Comparison of ENCODE assay signal across 23 cellular contexts in the genomic region with DNA sequence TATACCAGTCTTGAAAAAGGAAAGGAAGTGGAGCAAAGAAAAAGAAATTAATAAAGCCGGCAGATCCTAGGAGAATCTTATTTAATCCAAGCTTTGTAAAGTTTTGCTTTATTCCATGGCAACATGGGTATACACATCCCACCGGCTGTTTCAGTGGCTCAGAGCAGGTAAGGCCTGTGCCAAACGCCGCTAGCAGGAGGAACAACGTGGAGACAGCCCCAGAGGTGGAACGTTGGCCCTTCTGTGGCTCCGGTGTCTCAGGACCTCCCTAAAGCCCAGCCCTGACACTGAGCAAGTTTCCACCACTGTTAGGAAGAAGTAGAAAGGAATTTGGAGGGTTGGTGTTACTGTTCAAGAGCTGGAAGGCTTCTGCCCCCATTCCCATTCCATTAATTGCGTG. TPM values are rescaled to one million over a fixed set of nuclear protein-coding genes. Genes with fewer than 3 reads are reported as not detected.
DNase-seq lines count a peak whose midpoint lies in the region; ATAC-seq and TF ChIP-seq lines count a peak whose summit lies in the region.
"Had no signal": no experiment of that assay in that cellular context is flagged by ENCODE, and none has a peak within 500 bp of the region (broad histone marks: within the 10 kb centered on the region; RNA-seq: fewer than 3 reads in every experiment).

No MANE protein-coding gene starts in this region.

- peaks cover 7 to 19% of the 10 kb centered on the region in 2 donors for H3K27me3 Mint-ChIP-seq in natural killer cell (ENCODE audit: low read depth in 2 of 2)

- H2AFZ ChIP-seq in ACC112 (ENCODE audit: low read length, unreplicated experiment): no peak overlapping the region

- H3K4me1 Mint-ChIP-seq in natural killer cell: peaks cover 9 to 16% of the 10 kb centered on the region in 2 donors
- H3K4me1 Mint-ChIP-seq: CD14-positive monocyte had no signal

- no peak for TF ChIP-seq EP300 in gastroesophageal sphincter (IDR thresholded peaks at IDR 0.05)

- H3K9me3 ChIP-seq in gastroesophageal sphincter: no peaks in the 10 kb centered on the region
- no peaks in the 10 kb centered on the region for H3K9me3 ChIP-seq in psoas muscle

- H3K4me3 ChIP-seq in ACC112 (ENCODE audit: low read depth, low read length): no peak overlapping the region
- no peak overlapping the region for H3K4me3 ChIP-seq in gastroesophageal sphincter
- H3K4me3 ChIP-seq in psoas muscle: no peak overlapping the region
- H3K4me3 ChIP-seq: SK-N-MC had no signal

- intact Hi-C loops in psoas muscle (cut with DNase I): loop anchor here in 1 of 2 donors (10.0 kb wide), 1 partner anchor 46 kb away; no protein-coding TSS in a partner anchor
- intact Hi-C loops in natural killer cell (cut with micrococcal nuclease): no loop called here

- TF ChIP-seq CTCF in gastroesophageal sphincter (IDR thresholded peaks at IDR 0.05) (no peak), psoas muscle (IDR thresholded peaks at IDR 0.05) (no peak), natural killer cell (IDR thresholded peaks at IDR 0.05) (no peak)

- TF ChIP-seq POLR2A in gastroesophageal sphincter (IDR thresholded peaks at IDR 0.05): no peak

- H3K9me3 Mint-ChIP-seq in natural killer cell: no peaks in the 10 kb centered on the region
- H3K9me3 Mint-ChIP-seq: central memory CD8-positive, alpha-beta T cell; T-helper 2 cell treated with Interferon-gamma antibody and Interleukin-4, amounts not matched to agents 5 μg/mL and 100 μg/mL, for 36 hours had no signal

- 27 to 45% methylated on average over 4 to 8 of the region's 8 CpGs for WGBS in gastroesophageal sphincter (ENCODE audit: low coverage in 1 of 2), 2 donors
- WGBS in psoas muscle, 3 donors: 43 to 72% (median 55%) methylated on average over 8 of the region's 8 CpGs

- H3K4me3 Mint-ChIP-seq in natural killer cell: no peak overlapping the region
- H3K4me3 Mint-ChIP-seq: activated B cell treated with CpG ODN at 0.5 μM for 24 hours; CD14-positive monocyte; central memory CD8-positive, alpha-beta T cell; T-helper 2 cell treated with Interferon-gamma antibody and Interleukin-4, amounts not matched to agents 5 μg/mL and 100 μg/mL, for 36 hours had no signal

- DNase-seq in psoas muscle (no peak), cerebellum (ENCODE audit: low spot score) (no peak), RKO (ENCODE audit: low spot score) (no peak), natural killer cell (no peak)
- DNase-seq: activated B cell treated with CpG ODN at 0.5 μM for 24 hours; DMS53; effector CD8-positive, alpha-beta T cell; Kasumi-1; kidney; midbrain; NCI-H1105; NCI-H2107; NCI-H526 treated with DMSO at 0.1 percent for 48 hours had no signal

- peaks cover 88% of the 10 kb centered on the region for H3K4me1 ChIP-seq in ACC112 (ENCODE audit: control insufficient read depth, insufficient read depth, low read length, unreplicated experiment)
- H3K4me1 ChIP-seq in gastroesophageal sphincter: peaks cover 38 to 100% (median 54%) of the 10 kb centered on the region in 3 donors
- H3K4me1 ChIP-seq in psoas muscle: peaks cover 54% of the 10 kb centered on the region

- peaks cover 81% of the 10 kb centered on the region for H3K79me2 ChIP-seq in ACC112 (ENCODE audit: control insufficient read depth, insufficient read depth, low read length, unreplicated experiment)

- peaks cover 10% of the 10 kb centered on the region; the same call in 1 of the 2 replicates for H3K36me3 ChIP-seq in ACC112 (ENCODE audit: insufficient read depth, low read length)
- H3K36me3 ChIP-seq in gastroesophageal sphincter: no peaks in the 10 kb centered on the region
- no peaks in the 10 kb centered on the region for H3K36me3 ChIP-seq in psoas muscle (ENCODE audit: insufficient read depth in 1 of 2, low read depth in 1 of 2)

- no peak overlapping the region for H3K27ac Mint-ChIP-seq in natural killer cell
- H3K27ac Mint-ChIP-seq: activated B cell treated with CpG ODN at 0.5 μM for 24 hours; T-helper 2 cell treated with Interferon-gamma antibody and Interleukin-4, amounts not matched to agents 5 μg/mL and 100 μg/mL, for 36 hours had no signal

- H3K27me3 ChIP-seq in ACC112 (ENCODE audit: insufficient read depth, low read length): no peaks in the 10 kb centered on the region
- H3K27me3 ChIP-seq in gastroesophageal sphincter: no peaks in the 10 kb centered on the region
- no peaks in the 10 kb centered on the region for H3K27me3 ChIP-seq in psoas muscle (ENCODE audit: insufficient read depth in 3 of 3, low read length in 2 of 3)

- H3K27ac ChIP-seq in ACC112 (ENCODE audit: low read depth, low read length) (peak overlapping the region; percentile 97), angular gyrus (ENCODE audit: low read depth, low read length) (peak overlapping the region; percentile 54), gastroesophageal sphincter (peak overlapping the region; percentile 85 to 90 (median 88)), psoas muscle (peak overlapping the region; percentile 76)
- H3K27ac ChIP-seq: SK-N-MC had no signal

- ATAC-seq in gastroesophageal sphincter (no peak), psoas muscle (no peak), natural killer cell (no peak), GM18867 (IDR thresholded peaks at IDR 0.05; ENCODE audit: unreplicated experiment) (no peak)
- ATAC-seq: sciatic nerve had no signal

- H3K36me3 Mint-ChIP-seq in natural killer cell: no peaks in the 10 kb centered on the region
- H3K36me3 Mint-ChIP-seq: CD14-positive monocyte had no signal

RNA-seq across cellular contexts. Expression of a gene that starts 52.0 kb away (rescaled TPM):
- total RNA-seq in gastroesophageal sphincter: 100 to 1,000 TPM in 3 of 4 donors, 10 to 100 TPM in 1; 85.7 to 126 (median 111) TPM
- 10 to 100 TPM; 14.1 to 39.7 (median 22.1) TPM for total RNA-seq in psoas muscle
- polyA plus RNA-seq in psoas muscle: 10 to 100 TPM in 1 of 3 donors, 1 to 10 TPM in 2; 3.6 to 10.9 (median 5.5) TPM
- 46.9 TPM for total RNA-seq in cerebellum
- total RNA-seq in natural killer cell: not detected
- total RNA-seq: activated B cell treated with CpG ODN at 0.5 μM for 24 hours; activated CD8-positive, alpha-beta memory T cell treated with anti-CD3 and anti-CD28 coated beads for 36 hours had no signal
- polyA plus RNA-seq: CD14-positive monocyte had no signal

Comparison
In these comparisons a context has a peak if more than half of its experiments do, and no peak if none do; other contexts are left out.
1. RNA of a gene that starts 52.0 kb away (total RNA-seq): 85.7 to 126 TPM in gastroesophageal sphincter, 46.9 TPM in cerebellum (single experiment) and 14.1 to 39.7 TPM in psoas muscle; not detected in natural killer cell; every median in the first group is over 10 times any median in the second.
2. Peak in every context shown above with its lines, with median percentiles within 50 percentile points of each other: H3K27ac ChIP-seq.